Comparison of ENCODE assay signal across 13 cellular contexts in the genomic region with DNA sequence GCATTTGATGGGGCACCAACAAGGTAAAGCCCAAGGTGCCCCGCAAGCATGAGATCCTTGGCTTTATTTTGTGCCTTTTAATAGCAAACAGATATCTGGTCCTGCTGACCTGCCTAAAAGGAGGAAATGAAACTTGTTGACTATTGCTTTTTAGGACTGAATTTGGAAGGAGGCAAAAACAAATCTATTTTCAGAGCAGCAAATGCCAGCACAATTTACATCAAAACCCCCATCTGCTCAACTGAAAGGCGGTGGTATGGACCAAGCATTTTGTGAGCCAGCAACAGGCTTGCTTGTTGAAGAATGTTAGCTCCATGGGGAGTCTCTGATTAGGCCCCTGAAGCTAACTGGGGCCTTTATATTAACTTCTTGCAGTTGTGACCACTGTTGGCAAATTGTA.
DNase-seq lines count a peak whose midpoint lies in the region; ATAC-seq and TF ChIP-seq lines count a peak whose summit lies in the region.
"Had no signal": no experiment of that assay in that cellular context is flagged by ENCODE, and none has a peak within 500 bp of the region (broad histone marks: within the 10 kb centered on the region; RNA-seq: fewer than 3 reads in every experiment).

No MANE protein-coding gene starts in this region.

- H3K4me3 Mint-ChIP-seq in progenitor cell of endocrine pancreas (ENCODE audit: low read depth) = no peak overlapping the region
- H3K4me3 Mint-ChIP-seq: activated naive CD8-positive, alpha-beta T cell treated with anti-CD3 and anti-CD28 coated beads for 36 hours had no signal

- DNase-seq in esophagus muscularis mucosa (ENCODE audit: extremely low spot score) (peak; percentile 39), progenitor cell of endocrine pancreas (ENCODE audit: low spot score, unreplicated experiment) (no peak), SHP77 treated with DMSO at 0.1 percent for 48 hours (lab: John Stamatoyannopoulos, UW) (no peak), SIG-M5 (lab: John Stamatoyannopoulos, UW) (no peak), left lung (no peak)
- DNase-seq: activated CD4-positive, CD25-positive, alpha-beta regulatory T cell; activated naive CD8-positive, alpha-beta T cell treated with anti-CD3 and anti-CD28 coated beads for 36 hours; DMS79 treated with DMSO at 0.1 percent for 48 hours; NCI-H69; stomach had no signal

- peaks cover 22% of the 10 kb centered on the region for H3K4me1 Mint-ChIP-seq in progenitor cell of endocrine pancreas (ENCODE audit: low read depth)
- H3K4me1 Mint-ChIP-seq: activated naive CD8-positive, alpha-beta T cell treated with anti-CD3 and anti-CD28 coated beads for 36 hours had no signal

- H3K9me3 Mint-ChIP-seq in progenitor cell of endocrine pancreas (ENCODE audit: low read depth) = peaks cover 7% of the 10 kb centered on the region
- H3K9me3 Mint-ChIP-seq: activated naive CD8-positive, alpha-beta T cell treated with anti-CD3 and anti-CD28 coated beads for 36 hours had no signal

- H3K4me3 ChIP-seq in esophagus muscularis mucosa (no peak overlapping the region), left lung (no peak overlapping the region)
- H3K4me3 ChIP-seq: stomach had no signal

- TF ChIP-seq POLR2A in esophagus muscularis mucosa (IDR thresholded peaks at IDR 0.05; ENCODE audit: low read depth) = no peak

- intact Hi-C loops in esophagus muscularis mucosa (cut with DNase I) = no loop called here
- intact Hi-C loops in left lung (cut with DNase I) = no loop called here

- H3K9me3 ChIP-seq in esophagus muscularis mucosa = peaks cover 0 to 7% (median 0%) of the 10 kb centered on the region in 4 donors
- no peaks in the 10 kb centered on the region for H3K9me3 ChIP-seq in left lung
- H3K9me3 ChIP-seq: stomach had no signal

- TF ChIP-seq CTCF in esophagus muscularis mucosa (IDR thresholded peaks at IDR 0.05) (no peak), progenitor cell of endocrine pancreas (IDR thresholded peaks at IDR 0.05; ENCODE audit: unreplicated experiment) (no peak), left lung (IDR thresholded peaks at IDR 0.05) (no peak)

- ATAC-seq in GM18517 (IDR thresholded peaks at IDR 0.05; ENCODE audit: unreplicated experiment) = peak; percentile 60
- ATAC-seq in GM21423 (IDR thresholded peaks at IDR 0.05; ENCODE audit: unreplicated experiment) = peak; percentile 56
- ATAC-seq in HG03135 (IDR thresholded peaks at IDR 0.05; ENCODE audit: unreplicated experiment) = peak; percentile 63
- no peak for ATAC-seq in left lung

- H3K36me3 ChIP-seq in esophagus muscularis mucosa (no peaks in the 10 kb centered on the region), left lung (no peaks in the 10 kb centered on the region)
- H3K36me3 ChIP-seq: stomach had no signal

- WGBS in esophagus muscularis mucosa = 82% methylated on average over 2 of the region's 2 CpGs

- no peak for TF ChIP-seq EP300 in esophagus muscularis mucosa (IDR thresholded peaks at IDR 0.05)

- H3K4me1 ChIP-seq in esophagus muscularis mucosa (no peaks in the 10 kb centered on the region), left lung (peaks cover 0 to 9% of the 10 kb centered on the region in 2 donors)

- no peaks in the 10 kb centered on the region for H3K36me3 Mint-ChIP-seq in progenitor cell of endocrine pancreas (ENCODE audit: insufficient read depth)
- H3K36me3 Mint-ChIP-seq: activated naive CD8-positive, alpha-beta T cell treated with anti-CD3 and anti-CD28 coated beads for 36 hours had no signal

- no peak overlapping the region for H3K27ac ChIP-seq in esophagus muscularis mucosa (replicated peaks in 1 of 4)
- no peak overlapping the region for H3K27ac ChIP-seq in left lung

- no peak overlapping the region for H3K27ac Mint-ChIP-seq in progenitor cell of endocrine pancreas
- H3K27ac Mint-ChIP-seq: activated naive CD8-positive, alpha-beta T cell treated with anti-CD3 and anti-CD28 coated beads for 36 hours had no signal

- H3K27me3 Mint-ChIP-seq in progenitor cell of endocrine pancreas = peaks cover 4% of the 10 kb centered on the region

- H3K27me3 ChIP-seq in esophagus muscularis mucosa (peaks cover 0 to 23% (median 3%) of the 10 kb centered on the region in 4 donors), left lung (peaks cover 0 to 7% of the 10 kb centered on the region in 2 donors)
- H3K27me3 ChIP-seq: stomach had no signal
